In genomic region chr1:180912801-180913616, GRCh38 we compare ENCODE assay signal across 8 cellular contexts. TPM values are rescaled to one million over a fixed set of nuclear protein-coding genes. Genes with fewer than 3 reads are reported as not detected.
DNase-seq lines count a peak whose midpoint lies in the region; TF ChIP-seq lines count a peak whose summit lies in the region.

Gene KIAA1614 (plus strand): TSS chr1:180912897. CDS start chr1:180913244, 347 bp downstream.

- H3K4me1 Mint-ChIP-seq in HFFc6 (ENCODE audit: low read depth) (peaks cover 21% of the 10 kb centered on the region), brain (peaks cover 26% of the 10 kb centered on the region)

- H3K4me3 ChIP-seq in BLaER1 (peak within 1 kb of the TSS; percentile 69), iPS-18c (ENCODE audit: insufficient read depth, low read depth, low read length) (peak within 1 kb of the TSS; percentile 67), skeletal muscle cell (ENCODE audit: low read depth, low read length) (peak within 1 kb of the TSS; percentile 59)

- H3K27me3 Mint-ChIP-seq in HFFc6 (ENCODE audit: insufficient read depth) (peaks cover 5% of the 10 kb centered on the region), brain (peaks cover 45% of the 10 kb centered on the region)

- TF ChIP-seq CTCF in HFFc6 (IDR thresholded peaks at IDR 0.05) (no peak), brain (conservative IDR thresholded peaks at IDR 0.05) (no peak)

- H3K4me1 ChIP-seq in BLaER1, result peaks cover 21% of the 10 kb centered on the region

- no peaks in the 10 kb centered on the region for H3K9me3 Mint-ChIP-seq in HFFc6
- peaks cover 0 to 3% (median 0%) of the 10 kb centered on the region in 5 experiments for H3K9me3 Mint-ChIP-seq in brain

- H3K4me2 ChIP-seq in BLaER1, result peak within 1 kb of the TSS; percentile 98

- H3K9ac ChIP-seq in BLaER1, result peak within 1 kb of the TSS; percentile 60

- H4K20me1 ChIP-seq in BLaER1, result peaks cover 21% of the 10 kb centered on the region

- peak within 1 kb of the TSS; percentile 95 for H3K4me3 Mint-ChIP-seq in HFFc6
- H3K4me3 Mint-ChIP-seq in brain, result peak within 1 kb of the TSS; percentile 73 to 81 (median 79)

- H3K9me3 ChIP-seq in BLaER1 (no peaks in the 10 kb centered on the region), iPS-18c (ENCODE audit: control insufficient read depth, insufficient read depth, low read length) (peaks cover 4% of the 10 kb centered on the region)

- no peak within 1 kb of the TSS for H3K27ac ChIP-seq in BLaER1

- peaks cover 89% of the 10 kb centered on the region for H3K27me3 ChIP-seq in BLaER1

- H3K36me3 Mint-ChIP-seq in HFFc6 (ENCODE audit: low read depth) (no peaks in the 10 kb centered on the region), brain (no peaks in the 10 kb centered on the region)

- H3K27ac Mint-ChIP-seq in HFFc6 (peak within 1 kb of the TSS; percentile 94), brain (peak within 1 kb of the TSS; percentile 13 to 80 (median 66))

- H3K36me3 ChIP-seq in BLaER1, result no peaks in the 10 kb centered on the region

- DNase-seq in HFFc6, result no peak
- peak; percentile 9 for DNase-seq in skeletal muscle cell (ENCODE audit: low read depth)
- DNase-seq in NCI-H345 (lab: John Stamatoyannopoulos, UW), result no peak
- no peak for DNase-seq in activated gamma-delta T cell (lab: John Stamatoyannopoulos, UW)
- no peak for DNase-seq in NCI-H774 (lab: John Stamatoyannopoulos, UW)

RNA-seq across cellular contexts. Expression of gene KIAA1614, which starts in this region (rescaled TPM):
- total RNA-seq in HFFc6 (2021; fragmentation: NEBNext Ultra II Directional; extraction: Animal tissue kit (Norgen Biotek cat#: 25700)), result 1 to 10 TPM; 2.9 to 4.7 (median 3.9) TPM
- polyA plus RNA-seq in brain (ENCODE audit: insufficient read depth, low read depth, low replicate concordance), result 8.3 TPM
